ENCODE assay signal across 8 cellular contexts in genomic region chrX:154804957-154805695, GRCh38. TPM values are rescaled to one million over a fixed set of nuclear protein-coding genes. Genes with fewer than 3 reads are reported as not detected.
DNase-seq lines count a peak whose midpoint lies in the region; ATAC-seq and TF ChIP-seq lines count a peak whose summit lies in the region.

Gene MPP1, minus strand, starts transcription at chrX:154805485. Its CDS starts 112 bp downstream, at chrX:154805373.

- peaks cover 4% of the 10 kb centered on the region for H3K27me3 Mint-ChIP-seq in activated T-helper 17 cell treated with anti-CD3 and anti-CD28 coated beads, Interleukin-2, amount 50 U/mL, for 72 hours
- no peaks in the 10 kb centered on the region for H3K27me3 Mint-ChIP-seq in natural killer cell (ENCODE audit: low read depth in 2 of 2)

- peaks cover 43% of the 10 kb centered on the region for H3K4me1 ChIP-seq in Panc1 (ENCODE audit: control insufficient read depth, insufficient read depth, low read length)

- no peaks in the 10 kb centered on the region for H3K36me3 ChIP-seq in Panc1 (ENCODE audit: control insufficient read depth, insufficient read depth, low read length)

- peak within 1 kb of the TSS; percentile 83 for H3K27ac ChIP-seq in Panc1 (ENCODE audit: low read length)

- peak within 1 kb of the TSS; percentile 75 to 81 for H3K4me3 ChIP-seq in Panc1 (ENCODE audit: low read depth in 2 of 2, low read length in 2 of 2)

- DNase-seq in COLO668 (lab: John Stamatoyannopoulos, UW; ENCODE audit: unreplicated experiment), result peak; percentile 86
- DNase-seq in Panc1 (ENCODE audit: low read depth, low spot score), result no peak
- peak; percentile 56 for DNase-seq in fibroblast of peridontal ligament (ENCODE audit: extremely low read depth)
- DNase-seq in natural killer cell, result peak; percentile 77
- peak; percentile 53 to 75 (median 68) for DNase-seq in stimulated activated naive CD4-positive, alpha-beta T cell (lab: John Stamatoyannopoulos, UW)

- BruUV-seq in Panc1 (replicated peaks; lab: Mats Ljungman, UMichigan), result no TSS peak

- H3K36me3 Mint-ChIP-seq in activated T-helper 17 cell treated with anti-CD3 and anti-CD28 coated beads, Interleukin-2, amount 50 U/mL, for 72 hours (ENCODE audit: low read depth), result no peaks in the 10 kb centered on the region
- no peaks in the 10 kb centered on the region for H3K36me3 Mint-ChIP-seq in natural killer cell

- ATAC-seq in GM19438 (IDR thresholded peaks at IDR 0.05; ENCODE audit: low read depth, unreplicated experiment) (peak; percentile 92), HG03565 (IDR thresholded peaks at IDR 0.05; ENCODE audit: unreplicated experiment) (peak; percentile 82), Panc1 (peak; percentile 97), natural killer cell (peak; percentile 97 to 99 (median 97))
- ATAC-seq in activated T-helper 17 cell treated with anti-CD3 and anti-CD28 coated beads, Interleukin-2, amount 50 U/mL, for 72 hours (replicated peaks), result peak; percentile 85

- H3K9me3 ChIP-seq in Panc1 (ENCODE audit: control insufficient read depth, insufficient read depth, low read depth, low read length), result peaks cover 8% of the 10 kb centered on the region; the same call in 1 of the 2 replicates

- H3K27ac Mint-ChIP-seq in activated T-helper 17 cell treated with anti-CD3 and anti-CD28 coated beads, Interleukin-2, amount 50 U/mL, for 72 hours, result no peak within 1 kb of the TSS
- H3K27ac Mint-ChIP-seq in natural killer cell, result peak within 1 kb of the TSS in 1 of 2 donors; percentile 86

- no peaks in the 10 kb centered on the region for H3K27me3 ChIP-seq in Panc1 (ENCODE audit: control insufficient read depth, insufficient read depth, low read length)

- TF ChIP-seq CTCF in Panc1 (IDR thresholded peaks at IDR 0.05), result no peak
- TF ChIP-seq CTCF in natural killer cell (IDR thresholded peaks at IDR 0.05), result no peak

- H3K4me1 Mint-ChIP-seq in activated T-helper 17 cell treated with anti-CD3 and anti-CD28 coated beads, Interleukin-2, amount 50 U/mL, for 72 hours, result no peaks in the 10 kb centered on the region
- H3K4me1 Mint-ChIP-seq in natural killer cell, result peaks cover 19 to 20% of the 10 kb centered on the region in 2 donors

- POLR2A ChIA-PET in Panc1 (lab: Charles Lee), result interaction anchor here (0.5 to 1.0 kb wide), 4 partner anchors 9 to 258 kb away, joined by 3 to 5 read pairs (median 4); partner anchors contain the start of gene IKBKG

- intact Hi-C loops in Panc1 (cut with micrococcal nuclease; ENCODE audit: unreplicated experiment) (no loop called here), natural killer cell (cut with micrococcal nuclease) (no loop called here)

- CTCF ChIA-PET in Panc1 (lab: Charles Lee), result interaction anchor here (0.7 kb wide), 2 partner anchors 37 to 88 kb away, joined by 3 read pairs; no protein-coding TSS in a partner anchor

- peak within 1 kb of the TSS; percentile 77 for H3K4me3 Mint-ChIP-seq in activated T-helper 17 cell treated with anti-CD3 and anti-CD28 coated beads, Interleukin-2, amount 50 U/mL, for 72 hours
- H3K4me3 Mint-ChIP-seq in natural killer cell, result peak within 1 kb of the TSS; percentile 82

- in situ Hi-C loops in Panc1 (cut with HindIII; ENCODE audit: low pct_unique_long_range_greater_than_20kb, low sequenced_read_pairs), result no loop called here

- no peaks in the 10 kb centered on the region for H3K9me3 Mint-ChIP-seq in activated T-helper 17 cell treated with anti-CD3 and anti-CD28 coated beads, Interleukin-2, amount 50 U/mL, for 72 hours
- no peaks in the 10 kb centered on the region for H3K9me3 Mint-ChIP-seq in natural killer cell

RNA-seq across cellular contexts. Expression of gene MPP1, which starts in this region (rescaled TPM):
- total RNA-seq in Panc1 (2021; ENCODE audit: unreplicated experiment), result 89.3 TPM
- polyA plus RNA-seq in Panc1 (2012; ENCODE audit: insufficient read length), result 47.3 TPM
- total RNA-seq in activated T-helper 17 cell treated with anti-CD3 and anti-CD28 coated beads, Interleukin-2, amount 50 U/mL, for 72 hours, result 10 to 100 TPM; 17.1 to 17.7 TPM
- total RNA-seq in natural killer cell, result 10 to 100 TPM; 20.8 to 36.7 (median 27.0) TPM
